In genomic region chr5:102755691-102756371, GRCh38 we compare ENCODE assay signal across 8 cellular contexts. TPM values are rescaled to one million over a fixed set of nuclear protein-coding genes. Genes with fewer than 3 reads are reported as not detected.
A peak's percentile ranks its signal among the peaks of the same experiment; 100 is the strongest.
DNase-seq lines count a peak whose midpoint lies in the region; ATAC-seq and TF ChIP-seq lines count a peak whose summit lies in the region.

No MANE protein-coding gene starts in this region.

- peak; percentile 28 for TF ChIP-seq CTCF in foreskin keratinocyte (conservative IDR thresholded peaks at IDR 0.05)

- peak; percentile 10 for DNase-seq in DMS153 treated with DMSO at 0.1 percent for 48 hours (lab: John Stamatoyannopoulos, UW; ENCODE audit: unreplicated experiment)
- DNase-seq in RKO (ENCODE audit: low spot score): peak; percentile 94
- peak; percentile 60 for DNase-seq in activated T-helper 1 cell treated with anti-CD3 and anti-CD28 coated beads, Interleukin-12 subunit alpha, Interleukin-12 subunit beta, Interleukin-2, Interleukin-4 antibody, amounts not matched to agents 30 ng/mL and 10 ng/mL and 1 ng/mL, durations not matched to agents 14 hours and 24 hours and 36 hours (ENCODE audit: low spot score)
- DNase-seq in foreskin keratinocyte: peak in 1 of 2 donors; percentile 72
- peak; percentile 46 for DNase-seq in occipital lobe (lab: John Stamatoyannopoulos, UW)

- no peak overlapping the region for H3K27ac ChIP-seq in HUES6 (ENCODE audit: low read depth, low read length)
- H3K27ac ChIP-seq in foreskin keratinocyte: peak overlapping the region; percentile 75
- H3K27ac ChIP-seq in thymus (ENCODE audit: low read depth): peak overlapping the region; percentile 46

- peaks cover 6% of the 10 kb centered on the region for H3K9me3 Mint-ChIP-seq in activated T-helper 1 cell treated with anti-CD3 and anti-CD28 coated beads, Interleukin-12 subunit alpha, Interleukin-12 subunit beta, Interleukin-2, Interleukin-4 antibody, amounts not matched to agents 30 ng/mL and 10 ng/mL and 1 ng/mL, durations not matched to agents 14 hours and 24 hours and 36 hours

- H3K4me1 ChIP-seq in HUES6 (ENCODE audit: control insufficient read depth, insufficient read depth, low read length) (peaks cover 17% of the 10 kb centered on the region), foreskin keratinocyte (peaks cover 7% of the 10 kb centered on the region), thymus (ENCODE audit: control insufficient read depth, insufficient read depth, low read length) (peaks cover 11% of the 10 kb centered on the region)

- H3K36me3 ChIP-seq in HUES6 (ENCODE audit: control insufficient read depth, insufficient read depth, low read length) (no peaks in the 10 kb centered on the region), thymus (ENCODE audit: control insufficient read depth, insufficient read depth) (no peaks in the 10 kb centered on the region)

- peaks cover 6% of the 10 kb centered on the region for H3K27me3 Mint-ChIP-seq in activated T-helper 1 cell treated with anti-CD3 and anti-CD28 coated beads, Interleukin-12 subunit alpha, Interleukin-12 subunit beta, Interleukin-2, Interleukin-4 antibody, amounts not matched to agents 30 ng/mL and 10 ng/mL and 1 ng/mL, durations not matched to agents 14 hours and 24 hours and 36 hours (ENCODE audit: insufficient read depth)

- H3K9me3 ChIP-seq in HUES6 (ENCODE audit: control insufficient read depth, insufficient read depth, low read depth, low read length) (no peaks in the 10 kb centered on the region), thymus (ENCODE audit: control insufficient read depth) (no peaks in the 10 kb centered on the region)

- peaks cover 32% of the 10 kb centered on the region for H3K27me3 ChIP-seq in HUES6 (ENCODE audit: control insufficient read depth, insufficient read depth, low read length)
- no peaks in the 10 kb centered on the region for H3K27me3 ChIP-seq in foreskin keratinocyte
- peaks cover 2% of the 10 kb centered on the region for H3K27me3 ChIP-seq in thymus (ENCODE audit: control insufficient read depth, insufficient read depth)

- H3K4me3 ChIP-seq in HUES6 (ENCODE audit: low read depth, low read length): peak overlapping the region; percentile 79
- H3K4me3 ChIP-seq in thymus (ENCODE audit: low read length): peak overlapping the region; percentile 73

- H3K36me3 Mint-ChIP-seq in activated T-helper 1 cell treated with anti-CD3 and anti-CD28 coated beads, Interleukin-12 subunit alpha, Interleukin-12 subunit beta, Interleukin-2, Interleukin-4 antibody, amounts not matched to agents 30 ng/mL and 10 ng/mL and 1 ng/mL, durations not matched to agents 14 hours and 24 hours and 36 hours (ENCODE audit: low read depth): peaks cover 9% of the 10 kb centered on the region

- peak overlapping the region; percentile 96 for H3K4me3 Mint-ChIP-seq in activated T-helper 1 cell treated with anti-CD3 and anti-CD28 coated beads, Interleukin-12 subunit alpha, Interleukin-12 subunit beta, Interleukin-2, Interleukin-4 antibody, amounts not matched to agents 30 ng/mL and 10 ng/mL and 1 ng/mL, durations not matched to agents 14 hours and 24 hours and 36 hours

- H3K27ac Mint-ChIP-seq in activated T-helper 1 cell treated with anti-CD3 and anti-CD28 coated beads, Interleukin-12 subunit alpha, Interleukin-12 subunit beta, Interleukin-2, Interleukin-4 antibody, amounts not matched to agents 30 ng/mL and 10 ng/mL and 1 ng/mL, durations not matched to agents 14 hours and 24 hours and 36 hours: peak overlapping the region; percentile 96

- H3K9ac ChIP-seq in HUES6 (ENCODE audit: low read length): peak overlapping the region; percentile 56

- intact Hi-C loops in activated T-helper 1 cell treated with anti-CD3 and anti-CD28 coated beads, Interleukin-12 subunit alpha, Interleukin-12 subunit beta, Interleukin-2, Interleukin-4 antibody, amounts not matched to agents 30 ng/mL and 10 ng/mL and 1 ng/mL, durations not matched to agents 14 hours and 24 hours and 36 hours (cut with micrococcal nuclease): loop anchor here (1.0 to 5.0 kb wide), 5 partner anchors 9 to 501 kb away; partner anchors contain the start of genes GIN1, MACIR and PPIP5K2

- H3K4me1 Mint-ChIP-seq in activated T-helper 1 cell treated with anti-CD3 and anti-CD28 coated beads, Interleukin-12 subunit alpha, Interleukin-12 subunit beta, Interleukin-2, Interleukin-4 antibody, amounts not matched to agents 30 ng/mL and 10 ng/mL and 1 ng/mL, durations not matched to agents 14 hours and 24 hours and 36 hours (ENCODE audit: low read depth): peaks cover 58% of the 10 kb centered on the region

- ATAC-seq in GM21515 (IDR thresholded peaks at IDR 0.05; ENCODE audit: unreplicated experiment) (peak; percentile 69), foreskin keratinocyte (peak; percentile 89)

- WGBS in thymus: 4% methylated on average over 29 of the region's 29 CpGs

RNA-seq across cellular contexts. Expression of gene PAM, which starts 0.7 kb away (rescaled TPM):
- 74.0 and 80.7 TPM in 2 replicates for total RNA-seq in activated T-helper 1 cell treated with anti-CD3 and anti-CD28 coated beads, Interleukin-12 subunit alpha, Interleukin-12 subunit beta, Interleukin-2, Interleukin-4 antibody, amounts not matched to agents 30 ng/mL and 10 ng/mL and 1 ng/mL, durations not matched to agents 14 hours and 24 hours and 36 hours
- total RNA-seq in foreskin keratinocyte (56.6 and 63.3 TPM in 2 replicates), occipital lobe (85.2 TPM)
- polyA plus RNA-seq in foreskin keratinocyte (37.4 and 38.3 TPM in 2 replicates), thymus (76.3 TPM)
